ENCODE assay signal across 13 cellular contexts in the genomic region with DNA sequence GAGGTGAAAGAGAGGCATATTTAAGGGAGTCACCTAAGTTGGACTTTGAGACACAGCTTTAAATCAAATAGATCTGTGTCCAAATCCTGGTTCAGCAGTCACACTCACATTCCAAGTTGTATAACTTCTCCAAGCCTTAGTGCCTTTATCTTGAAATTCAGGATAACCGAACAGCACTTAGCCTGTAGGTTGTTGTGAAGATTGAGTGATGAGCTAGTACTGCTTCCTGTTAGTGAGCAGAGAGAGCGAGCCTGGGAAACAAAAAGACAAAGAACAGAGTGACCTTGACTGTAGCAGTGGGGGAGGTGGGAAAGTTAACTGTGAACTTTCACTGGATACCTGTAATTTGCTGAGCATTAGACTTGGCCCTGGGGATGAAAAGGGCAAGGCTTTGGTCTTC. TPM values are rescaled to one million over a fixed set of nuclear protein-coding genes. Genes with fewer than 3 reads are reported as not detected.
DNase-seq lines count a peak whose midpoint lies in the region; FAIRE-seq lines count a peak whose summit lies in the region.
"Had no signal": no experiment of that assay in that cellular context is flagged by ENCODE, and none has a peak within 500 bp of the region (broad histone marks: within the 10 kb centered on the region; RNA-seq: fewer than 3 reads in every experiment).

No MANE protein-coding gene starts in this region.

- WGBS in small intestine, 3 donors, result 10 to 25% (median 19%) methylated on average over 2 of the region's 2 CpGs

- peak overlapping the region; percentile 2; the same call in 1 of the 2 replicates for H3K9ac ChIP-seq in iPS-20b (ENCODE audit: low read depth, low read length)

- H3K27me3 ChIP-seq in iPS-20b (ENCODE audit: insufficient read depth, low read length) (no peaks in the 10 kb centered on the region), small intestine (ENCODE audit: control insufficient read depth in 2 of 2, insufficient read depth in 2 of 2, low read length in 2 of 2) (no peaks in the 10 kb centered on the region)
- H3K27me3 ChIP-seq: dorsolateral prefrontal cortex had no signal

- peaks cover 54% of the 10 kb centered on the region for H3K4me1 Mint-ChIP-seq in activated T-cell treated with anti-CD3 and anti-CD28 coated beads, Interleukin-2, amount 50 U/mL, for 24 hours (ENCODE audit: low read depth)
- H3K4me1 Mint-ChIP-seq in activated naive CD8-positive, alpha-beta T cell (ENCODE audit: low read depth), result peaks cover 43% of the 10 kb centered on the region

- no peak for DNase-seq in activated T-cell treated with anti-CD3 and anti-CD28 coated beads, Interleukin-2, amount 50 U/mL, for 24 hours
- DNase-seq in activated T-cell treated with anti-CD3 and anti-CD28 coated beads, Interleukin-2, amount 50 U/mL, for 1 hour, result no peak
- peak; percentile 55 for DNase-seq in small intestine
- no peak for DNase-seq in EL
- DNase-seq in activated CD4-positive, CD25-positive, alpha-beta regulatory T cell (lab: John Stamatoyannopoulos, UW), result no peak
- no peak for DNase-seq in urothelium cell line (ENCODE audit: low spot score)
- DNase-seq: activated T-cell treated with anti-CD3 and anti-CD28 coated beads, Interleukin-2, amount 50 U/mL, for 4 hours; dorsolateral prefrontal cortex; glutamatergic neuron; stimulated activated naive B cell treated with anti-CD40 and anti-IgM and Interleukin-4, amounts not matched to agents 10 μg/mL and 1 μg/mL and 100 μg/mL, for 72 hours; T1000 had no signal

- H3K36me3 ChIP-seq in iPS-20b (ENCODE audit: insufficient read depth, low read depth, low read length), result no peaks in the 10 kb centered on the region; the same call in none of the 2 replicates
- no peaks in the 10 kb centered on the region for H3K36me3 ChIP-seq in small intestine (ENCODE audit: control insufficient read depth in 2 of 2, insufficient read depth in 2 of 2, low read length in 2 of 2)

- peak overlapping the region; percentile 14; the same call in 1 of the 2 replicates for H3K4me3 ChIP-seq in iPS-20b (ENCODE audit: low read length)
- H3K4me3 ChIP-seq in small intestine (ENCODE audit: low read depth in 1 of 2, low read length in 2 of 2), result no peak overlapping the region
- H3K4me3 ChIP-seq: dorsolateral prefrontal cortex had no signal

- peaks cover 22% of the 10 kb centered on the region for H3K36me3 Mint-ChIP-seq in activated T-cell treated with anti-CD3 and anti-CD28 coated beads, Interleukin-2, amount 50 U/mL, for 24 hours (ENCODE audit: low read depth)
- peaks cover 3% of the 10 kb centered on the region for H3K36me3 Mint-ChIP-seq in activated naive CD8-positive, alpha-beta T cell

- no peaks in the 10 kb centered on the region for H3K9me3 Mint-ChIP-seq in activated T-cell treated with anti-CD3 and anti-CD28 coated beads, Interleukin-2, amount 50 U/mL, for 24 hours
- no peaks in the 10 kb centered on the region for H3K9me3 Mint-ChIP-seq in activated naive CD8-positive, alpha-beta T cell (ENCODE audit: low read depth)
- H3K9me3 Mint-ChIP-seq: activated T-cell treated with anti-CD3 and anti-CD28 coated beads, Interleukin-2, amount 50 U/mL, for 4 hours; stimulated activated naive B cell treated with anti-CD40 and anti-IgM and Interleukin-4, amounts not matched to agents 10 μg/mL and 1 μg/mL and 100 μg/mL, for 72 hours had no signal

- H3K27ac ChIP-seq in iPS-20b (ENCODE audit: low read length) (no peak overlapping the region), small intestine (ENCODE audit: low read depth in 1 of 2, low read length in 1 of 2) (no peak overlapping the region)
- H3K27ac ChIP-seq: dorsolateral prefrontal cortex had no signal

- peak overlapping the region; percentile 62 for H3K27ac Mint-ChIP-seq in activated T-cell treated with anti-CD3 and anti-CD28 coated beads, Interleukin-2, amount 50 U/mL, for 24 hours
- H3K27ac Mint-ChIP-seq in activated naive CD8-positive, alpha-beta T cell, result peak overlapping the region; percentile 67
- H3K27ac Mint-ChIP-seq: stimulated activated naive B cell treated with anti-CD40 and anti-IgM and Interleukin-4, amounts not matched to agents 10 μg/mL and 1 μg/mL and 100 μg/mL, for 72 hours had no signal

- peaks cover 18% of the 10 kb centered on the region for H3K4me1 ChIP-seq in iPS-20b (ENCODE audit: insufficient read depth, low read length)
- H3K4me1 ChIP-seq in small intestine (ENCODE audit: control insufficient read depth in 2 of 2, insufficient read depth in 1 of 2, low read depth in 1 of 2, low read length in 1 of 2), result peaks cover 11 to 13% of the 10 kb centered on the region in 2 donors

- H3K9me3 ChIP-seq in iPS-20b (ENCODE audit: insufficient read depth, low read depth, low read length) (no peaks in the 10 kb centered on the region), small intestine (ENCODE audit: control insufficient read depth, low read depth) (no peaks in the 10 kb centered on the region)

- no peaks in the 10 kb centered on the region for H3K27me3 Mint-ChIP-seq in activated T-cell treated with anti-CD3 and anti-CD28 coated beads, Interleukin-2, amount 50 U/mL, for 24 hours
- no peaks in the 10 kb centered on the region for H3K27me3 Mint-ChIP-seq in activated naive CD8-positive, alpha-beta T cell
- H3K27me3 Mint-ChIP-seq: stimulated activated naive B cell treated with anti-CD40 and anti-IgM and Interleukin-4, amounts not matched to agents 10 μg/mL and 1 μg/mL and 100 μg/mL, for 72 hours had no signal

- H3K4me3 Mint-ChIP-seq in activated T-cell treated with anti-CD3 and anti-CD28 coated beads, Interleukin-2, amount 50 U/mL, for 24 hours, result no peak overlapping the region
- H3K4me3 Mint-ChIP-seq in activated naive CD8-positive, alpha-beta T cell, result peak overlapping the region; percentile 21
- H3K4me3 Mint-ChIP-seq: activated T-cell treated with anti-CD3 and anti-CD28 coated beads, Interleukin-2, amount 50 U/mL, for 4 hours; stimulated activated naive B cell treated with anti-CD40 and anti-IgM and Interleukin-4, amounts not matched to agents 10 μg/mL and 1 μg/mL and 100 μg/mL, for 72 hours had no signal

- no peak for FAIRE-seq in small intestine (lab: Jason Lieb, UNC)
- no peak for FAIRE-seq in urothelium cell line (lab: Jason Lieb, UNC)

RNA-seq across cellular contexts. Expression of gene MAML1, which starts 22.4 kb away (rescaled TPM):
- polyA plus RNA-seq in small intestine, result 10 to 100 TPM in 1 of 3 donors, 1 to 10 TPM in 2; 6.2 to 13.6 (median 8.3) TPM

RNA-seq across cellular contexts. Expression of gene LTC4S, which starts 38.8 kb away (rescaled TPM):
- polyA plus RNA-seq in small intestine, result 1 to 10 TPM in 2 of 3 donors, not detected in 1; 5.4 to 6.7 TPM

RNA-seq across cellular contexts. Expression of gene MGAT4B, which starts 51.6 kb away (rescaled TPM):
- 100 to 1,000 TPM; 258 to 661 (median 544) TPM for polyA plus RNA-seq in small intestine

RNA-seq across cellular contexts. Expression of gene CANX, which starts 56.3 kb away (rescaled TPM):
- polyA plus RNA-seq in small intestine, result 100 to 1,000 TPM in 2 of 3 donors, 10 to 100 TPM in 1; 89.2 to 266 (median 112) TPM
